ENCODE assay signal across 1 cellular context in the genomic region with DNA sequence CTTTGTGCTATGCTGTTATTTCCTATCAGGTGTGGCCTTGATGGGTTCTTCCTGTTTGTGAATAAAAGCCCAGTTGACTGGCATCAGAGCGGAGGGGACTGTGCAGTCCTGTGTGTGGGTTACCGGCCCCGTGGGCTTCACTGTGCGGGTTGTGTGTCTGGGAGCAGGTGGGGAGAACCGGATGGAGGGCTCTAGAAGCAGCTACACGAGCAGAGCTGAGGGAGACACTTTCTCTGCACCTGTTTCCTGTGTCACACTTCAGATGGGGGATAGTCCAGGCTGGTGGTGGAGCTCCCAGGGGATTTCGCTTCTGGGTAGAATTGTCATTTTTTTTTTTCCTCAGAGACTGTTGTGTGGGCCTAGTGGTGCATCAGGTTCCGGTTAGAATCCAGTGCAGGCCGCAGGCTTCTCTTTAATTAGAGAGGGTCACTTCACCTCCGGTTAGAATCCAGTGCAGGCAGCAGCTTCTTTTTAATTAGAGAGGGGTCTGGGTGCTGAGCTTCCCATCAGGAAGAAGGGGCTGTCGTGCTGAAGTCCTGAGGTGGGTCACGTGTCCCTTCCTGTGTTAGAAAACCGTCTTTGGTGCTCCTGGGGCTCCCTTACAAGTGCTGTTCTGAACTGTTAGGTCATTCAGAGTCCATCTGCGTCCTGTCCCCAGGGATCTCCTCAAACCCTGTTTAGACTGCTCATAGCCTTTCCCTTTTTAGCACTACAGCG.
TF ChIP-seq lines count a peak whose summit lies in the region.

No MANE protein-coding gene starts in this region.

TF ChIP-seq in SK-N-SH, 30 proteins besides CTCF, POLR2A, EP300 and RAD21 (continued from another document):
- no peak for TF ChIP-seq FOSL2 (IDR thresholded peaks at IDR 0.05; ENCODE audit: borderline replicate concordance, low read depth)
- no peak for TF ChIP-seq TEAD4 (IDR thresholded peaks at IDR 0.05; ENCODE audit: borderline replicate concordance, insufficient read depth)
- TF ChIP-seq CHD2 (IDR thresholded peaks at IDR 0.05; ENCODE audit: low read length, partially characterized antibody), result no peak
- TF ChIP-seq NRF1 (IDR thresholded peaks at IDR 0.05; ENCODE audit: low read depth, low read length), result no peak
- TF ChIP-seq USF1 (IDR thresholded peaks at IDR 0.05; ENCODE audit: borderline replicate concordance, low read depth), result no peak
- no peak for TF ChIP-seq MXI1 (IDR thresholded peaks at IDR 0.05; ENCODE audit: low read depth, low read length)
- TF ChIP-seq GABPA (IDR thresholded peaks at IDR 0.05; ENCODE audit: low read depth), result no peak
- TF ChIP-seq SIN3A (IDR thresholded peaks at IDR 0.05; ENCODE audit: borderline replicate concordance, low read depth, low read length), result no peak
- TF ChIP-seq JUND (IDR thresholded peaks at IDR 0.05), result no peak
- TF ChIP-seq, protein P1, sequence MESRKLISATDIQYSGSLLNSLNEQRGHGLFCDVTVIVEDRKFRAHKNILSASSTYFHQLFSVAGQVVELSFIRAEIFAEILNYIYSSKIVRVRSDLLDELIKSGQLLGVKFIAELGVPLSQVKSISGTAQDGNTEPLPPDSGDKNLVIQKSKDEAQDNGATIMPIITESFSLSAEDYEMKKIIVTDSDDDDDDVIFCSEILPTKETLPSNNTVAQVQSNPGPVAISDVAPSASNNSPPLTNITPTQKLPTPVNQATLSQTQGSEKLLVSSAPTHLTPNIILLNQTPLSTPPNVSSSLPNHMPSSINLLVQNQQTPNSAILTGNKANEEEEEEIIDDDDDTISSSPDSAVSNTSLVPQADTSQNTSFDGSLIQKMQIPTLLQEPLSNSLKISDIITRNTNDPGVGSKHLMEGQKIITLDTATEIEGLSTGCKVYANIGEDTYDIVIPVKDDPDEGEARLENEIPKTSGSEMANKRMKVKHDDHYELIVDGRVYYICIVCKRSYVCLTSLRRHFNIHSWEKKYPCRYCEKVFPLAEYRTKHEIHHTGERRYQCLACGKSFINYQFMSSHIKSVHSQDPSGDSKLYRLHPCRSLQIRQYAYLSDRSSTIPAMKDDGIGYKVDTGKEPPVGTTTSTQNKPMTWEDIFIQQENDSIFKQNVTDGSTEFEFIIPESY (IDR thresholded peaks at IDR 0.05; ENCODE audit: borderline replicate concordance, low read depth), result no peak
- TF ChIP-seq TAF1 (IDR thresholded peaks at IDR 0.05; ENCODE audit: borderline replicate concordance, low read depth, low read length), result no peak
- TF ChIP-seq FOXJ3 (CRISPR knock-in tag; IDR thresholded peaks at IDR 0.05), result no peak
- TF ChIP-seq USF2 (IDR thresholded peaks at IDR 0.05; ENCODE audit: borderline replicate concordance, low read depth, low read length), result no peak
- no peak for TF ChIP-seq SMC3 (IDR thresholded peaks at IDR 0.05; ENCODE audit: low read depth, low read length)
- TF ChIP-seq REST (IDR thresholded peaks at IDR 0.05; ENCODE audit: low read depth, low read length), result no peak
